ENCODE assay signal across 9 cellular contexts in the genomic region with DNA sequence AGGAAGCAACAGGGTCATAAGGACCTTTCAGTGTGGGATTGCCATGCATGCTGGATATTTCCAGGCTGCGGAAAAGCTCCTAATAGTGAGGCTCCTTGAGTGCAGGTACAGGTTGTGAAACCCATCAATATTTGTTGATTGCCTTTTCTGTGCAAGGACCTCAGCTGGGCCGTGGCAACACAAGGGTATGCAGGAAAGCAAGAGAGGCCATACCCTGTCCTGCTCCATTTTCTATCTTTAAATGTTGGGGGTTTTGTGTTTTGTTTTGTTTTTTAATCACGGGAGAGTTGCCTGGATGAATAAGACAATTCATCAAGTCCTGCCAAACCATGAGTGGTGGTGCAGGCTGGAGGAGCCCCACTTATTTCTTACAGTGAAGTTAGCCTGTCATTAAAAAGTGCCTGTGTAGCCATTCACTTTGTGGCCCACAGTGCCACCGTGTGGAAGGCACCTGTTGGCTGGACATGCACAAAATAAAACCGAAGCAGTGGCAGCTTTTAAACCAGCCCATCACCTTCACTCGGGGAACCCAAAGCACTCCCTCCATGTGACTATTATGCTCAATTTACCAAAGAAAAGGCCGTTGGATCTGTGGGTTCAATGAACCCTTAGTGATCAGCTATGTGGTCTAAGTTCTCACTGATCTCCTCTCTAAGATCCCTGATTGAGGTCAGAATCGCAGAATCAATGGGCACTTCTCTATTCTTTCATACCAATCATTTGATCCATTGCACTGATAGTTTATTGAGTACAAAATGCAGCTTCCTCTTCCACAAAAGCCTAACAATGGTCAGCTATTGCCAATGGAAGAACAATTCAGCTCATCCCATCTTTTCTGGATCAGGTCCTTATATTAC. TPM values are rescaled to one million over a fixed set of nuclear protein-coding genes. Genes with fewer than 3 reads are reported as not detected.
DNase-seq lines count a peak whose midpoint lies in the region; ATAC-seq, FAIRE-seq and TF ChIP-seq lines count a peak whose summit lies in the region.
"Had no signal": no experiment of that assay in that cellular context is flagged by ENCODE, and none has a peak within 500 bp of the region (broad histone marks: within the 10 kb centered on the region; RNA-seq: fewer than 3 reads in every experiment).

No MANE protein-coding gene starts in this region.

- no peak overlapping the region for H4K5ac ChIP-seq in H1 (ENCODE audit: insufficient read length, low read depth, low read length)

- peaks cover 5% of the 10 kb centered on the region for H3K36me3 Mint-ChIP-seq in nephron progenitor cell (ENCODE audit: low read depth)

- no peak overlapping the region for H3K56ac ChIP-seq in H1 (replicated peaks; ENCODE audit: insufficient read length, low read depth, low read length)

- TF ChIP-seq CTCF in D721Med (IDR thresholded peaks at IDR 0.05; ENCODE audit: insufficient read depth, missing control alignments) (peak; percentile 72), OCI-LY1 (IDR thresholded peaks at IDR 0.05; ENCODE audit: low read length) (peak; percentile 79), H1 (IDR thresholded peaks at IDR 0.05; ENCODE audit: control extremely low read depth in 1 of 3, insufficient read depth in 1 of 3, low read depth in 1 of 3, low read length in 3 of 3) (peak; percentile 74 to 81 (median 81)), nephron progenitor cell (IDR thresholded peaks at IDR 0.05) (peak; percentile 65)

- no peaks in the 10 kb centered on the region for H3K4me1 Mint-ChIP-seq in nephron progenitor cell

- ATAC-seq in GM18870 (IDR thresholded peaks at IDR 0.05; ENCODE audit: unreplicated experiment) (peak; percentile 64), HG03103 (IDR thresholded peaks at IDR 0.05; ENCODE audit: low read depth, unreplicated experiment) (peak; percentile 77)

- no peak for TF ChIP-seq EP300 in H1 (IDR thresholded peaks at IDR 0.05; ENCODE audit: borderline replicate concordance in 1 of 2, low read depth in 2 of 2, low read length in 2 of 2)

- no peaks in the 10 kb centered on the region for H3K79me2 ChIP-seq in OCI-LY1 (ENCODE audit: insufficient read depth, low read length)
- no peaks in the 10 kb centered on the region for H3K79me2 ChIP-seq in H1 (ENCODE audit: control insufficient read depth in 1 of 2, insufficient read depth in 2 of 2, low read length in 2 of 2)

- H3K27ac ChIP-seq in OCI-LY1 (ENCODE audit: low read depth, low read length, poor library complexity, severe bottlenecking), result no peak overlapping the region
- H3K27ac ChIP-seq in H1 (ENCODE audit: low read depth, low read length), result no peak overlapping the region

- no peak overlapping the region for H2BK15ac ChIP-seq in H1 (ENCODE audit: low read length)

- peaks cover 2% of the 10 kb centered on the region for H3K27me3 Mint-ChIP-seq in nephron progenitor cell (ENCODE audit: low read depth, poor library complexity)

- peak; percentile 76 to 81 for TF ChIP-seq RAD21 in H1 (IDR thresholded peaks at IDR 0.05 in 1 of 2, conservative IDR thresholded peaks at IDR 0.05 in 1 of 2; ENCODE audit: low read depth in 2 of 2, low read length in 2 of 2)

- no peak overlapping the region for H3K23ac ChIP-seq in H1 (ENCODE audit: insufficient read length)

- H3K4me2 ChIP-seq in OCI-LY1 (ENCODE audit: low read length) (no peak overlapping the region), H1 (ENCODE audit: insufficient read depth in 1 of 2, low read depth in 2 of 2, low read length in 2 of 2) (no peak overlapping the region)

- H3K9ac ChIP-seq in OCI-LY1 (ENCODE audit: low read length) (no peak overlapping the region), H1 (replicated peaks in 1 of 4; ENCODE audit: extremely low read depth in 1 of 4, low read depth in 3 of 4, low read length in 3 of 4) (no peak overlapping the region)

- H3K36me3 ChIP-seq in OCI-LY1 (ENCODE audit: insufficient read depth, low read length) (no peaks in the 10 kb centered on the region), H1 (ENCODE audit: control insufficient read depth in 2 of 4, insufficient read depth in 4 of 4, low read length in 3 of 4) (no peaks in the 10 kb centered on the region)

- no peaks in the 10 kb centered on the region for H3K9me3 Mint-ChIP-seq in nephron progenitor cell

- H3K4ac ChIP-seq in H1 (replicated peaks; ENCODE audit: insufficient read length, low read depth, low read length), result no peak overlapping the region

- H3K4me3 ChIP-seq in OCI-LY1 (ENCODE audit: low read depth, low read length, poor library complexity, severe bottlenecking), result no peak overlapping the region
- H3K4me3 ChIP-seq in H1 (ENCODE audit: extremely low read depth in 1 of 4, insufficient read depth in 2 of 4, low read depth in 3 of 4, low read length in 4 of 4), result no peak overlapping the region

- WGBS in H1 (ENCODE audit: extremely low coverage in 1 of 2, insufficient coverage in 1 of 2, insufficient read length in 1 of 2, insufficient replicate concordance in 2 of 2, low coverage in 1 of 2, low lambda C conversion rate in 2 of 2, missing lambda C conversion rate in 1 of 2), 2 experiments, result 66% methylated on average over 8 of the region's 8 CpGs; no CpG with 5 or more reads in 1 of the 2 experiments

- CTCF ChIA-PET in H1 (lab: Charles Lee; ENCODE audit: partially characterized antibody), result interaction anchor here (0.6 to 2.8 kb wide), 49 partner anchors 9 to 1284 kb away, joined by 3 to 15 read pairs (median 4); a partner anchor contains a TSS

- TF ChIP-seq POLR2A in H1 (IDR thresholded peaks at IDR 0.05; ENCODE audit: control extremely low read depth in 1 of 2, low read depth in 2 of 2, low read length in 2 of 2), result no peak

- H2AK5ac ChIP-seq in H1 (ENCODE audit: low read depth, low read length), result no peak overlapping the region

- H3K79me1 ChIP-seq in H1 (ENCODE audit: low read depth, low read length), result no peaks in the 10 kb centered on the region

- H4K20me1 ChIP-seq in OCI-LY1 (ENCODE audit: insufficient read depth, low read length), result no peaks in the 10 kb centered on the region
- peaks cover 0 to 3% of the 10 kb centered on the region in 2 experiments for H4K20me1 ChIP-seq in H1 (replicated peaks in 1 of 2; ENCODE audit: control insufficient read depth in 1 of 2, insufficient read depth in 2 of 2, low read length in 2 of 2)

- POLR2A ChIA-PET in H1 (lab: Charles Lee; ENCODE audit: partially characterized antibody), result interaction anchor here (0.9 to 1.4 kb wide), 2 partner anchors 11 to 67 kb away, joined by 3 to 4 read pairs; no protein-coding TSS in a partner anchor

- H2BK120ac ChIP-seq in H1 (replicated peaks; ENCODE audit: low read depth, low read length), result no peak overlapping the region

- no peak overlapping the region for H4K91ac ChIP-seq in H1 (replicated peaks; ENCODE audit: insufficient read length, low read length)

- FAIRE-seq in D721Med (lab: Jason Lieb, UNC) (no peak), H1 (lab: Jason Lieb, UNC) (peak; percentile 45)

- no peak overlapping the region for H3K27ac Mint-ChIP-seq in nephron progenitor cell

- H4K8ac ChIP-seq in H1 (ENCODE audit: extremely low read depth, insufficient read depth, low read length), result no peak overlapping the region

- no peak overlapping the region for H3K4me3 Mint-ChIP-seq in nephron progenitor cell

- H2BK20ac ChIP-seq in H1 (ENCODE audit: low read length), result no peak overlapping the region

- no peaks in the 10 kb centered on the region for H3K27me3 ChIP-seq in OCI-LY1 (ENCODE audit: insufficient read depth, low read length)
- H3K27me3 ChIP-seq in H1 (replicated peaks in 1 of 4; ENCODE audit: control insufficient read depth in 3 of 4, extremely low read depth in 1 of 4, insufficient read depth in 3 of 4, low read length in 3 of 4), result no peaks in the 10 kb centered on the region

- DNase-seq in D721Med (ENCODE audit: insufficient read length, low spot score) (no peak), H1 (ENCODE audit: low read depth in 1 of 2, low spot score in 2 of 2) (no peak), nephron progenitor cell (peak; percentile 57), T-helper 9 cell (no peak), 8988T (no peak)

- H3K23me2 ChIP-seq in H1 (ENCODE audit: low read depth, low read length), result peaks cover 5% of the 10 kb centered on the region; the same call in 1 of the 2 replicates

- H3K14ac ChIP-seq in H1 (ENCODE audit: insufficient read length), result no peak overlapping the region

- H3K9me2 ChIP-seq in OCI-LY1 (ENCODE audit: low read depth, low read length), result no peaks in the 10 kb centered on the region

- no peaks in the 10 kb centered on the region for H3K4me1 ChIP-seq in OCI-LY1 (ENCODE audit: insufficient read depth, low read length, severe bottlenecking)
- H3K4me1 ChIP-seq in H1 (replicated peaks in 1 of 4; ENCODE audit: control insufficient read depth in 3 of 4, insufficient read depth in 4 of 4, low read length in 3 of 4), result peaks cover 0 to 3% (median 1%) of the 10 kb centered on the region in 4 experiments; a peak in 3 of 7 replicates

- no peak overlapping the region for H3K18ac ChIP-seq in H1 (ENCODE audit: extremely low read depth, low read length)

- H3F3A ChIP-seq in OCI-LY1 (ENCODE audit: insufficient read depth, low read length), result no peaks in the 10 kb centered on the region

- no peak overlapping the region for H2BK12ac ChIP-seq in H1 (ENCODE audit: low read depth, low read length)

- H3K9me3 ChIP-seq in OCI-LY1 (ENCODE audit: low read length) (no peaks in the 10 kb centered on the region), H1 (ENCODE audit: insufficient read depth in 2 of 2, low read depth in 1 of 2, low read length in 1 of 2) (no peaks in the 10 kb centered on the region)

- H2AFZ ChIP-seq in OCI-LY1 (ENCODE audit: low read length) (no peak overlapping the region), H1 (ENCODE audit: low read length) (no peak overlapping the region)

- H2BK5ac ChIP-seq in H1 (ENCODE audit: low read depth, low read length), result no peak overlapping the region

TF ChIP-seq in H1, 55 proteins besides CTCF, POLR2A, EP300 and RAD21 (continues in another document):
- TF ChIP-seq BRCA1 (IDR thresholded peaks at IDR 0.05; ENCODE audit: low read depth, low read length) (no peak), JUND (IDR thresholded peaks at IDR 0.05; ENCODE audit: low read length) (no peak), CREB1 (IDR thresholded peaks at IDR 0.05) (0 out of 2 replicates have a peak, but pooled peaks have one; percentile 28), GABPA (IDR thresholded peaks at IDR 0.05; ENCODE audit: borderline replicate concordance, insufficient read depth, low read length) (no peak), TEAD4 (IDR thresholded peaks at IDR 0.05; ENCODE audit: low read depth, low read length) (0 out of 2 replicates have a peak, but pooled peaks have one; percentile 39), NANOG (IDR thresholded peaks at IDR 0.05; ENCODE audit: insufficient read depth, low read depth, low read length, poor library complexity, severe bottlenecking) (no peak), TBP (IDR thresholded peaks at IDR 0.05; ENCODE audit: low read depth, low read length) (no peak), SP4 (IDR thresholded peaks at IDR 0.05; ENCODE audit: low read length) (no peak)

RNA-seq across cellular contexts. Expression of a gene that starts 42.2 kb away (rescaled TPM):
- total RNA-seq in H1 (2021; fragmentation: NEBNext Ultra II Directional; extraction: Animal tissue kit (Norgen Biotek cat#: 25700)), result not detected in 2 replicates
- polyA plus RNA-seq in H1 (2011; rRNA removed), result not detected in 2 replicates
- not detected for polyA plus RNA-seq in H1 (2011; cell fraction: cytosol; rRNA removed)
- polyA plus RNA-seq in H1 (2011; cell fraction: nucleus; rRNA removed), result not detected
- 0.13 to 0.18 TPM (median 0.16 TPM) in 4 replicates for polyA plus RNA-seq in H1 (2012, experiment 1 of 2)
- not detected for polyA plus RNA-seq in H1 (2012, experiment 2 of 2)
- polyA plus RNA-seq in H1 (2013, experiment 1 of 2), result not detected
- not detected for polyA plus RNA-seq in H1 (2013, experiment 2 of 2)
- not detected in 2 replicates for polyA minus RNA-seq in H1 (2011; rRNA and poly(A)+ RNA removed)
- not detected for polyA minus RNA-seq in H1 (2011; cell fraction: cytosol; rRNA and poly(A)+ RNA removed)
- not detected for polyA minus RNA-seq in H1 (2011; cell fraction: nucleus; rRNA and poly(A)+ RNA removed)
- total RNA-seq: activated CD8-positive, alpha-beta memory T cell treated with anti-CD3 and anti-CD28 coated beads for 36 hours had no signal
